Comparison of ENCODE assay signal across 1 cellular context in genomic region chr19:1438035-1438932, GRCh38.
A peak's percentile ranks its signal among the peaks of the same experiment; 100 is the strongest.
TF ChIP-seq lines count a peak whose summit lies in the region.

Gene RPS15 (plus strand): TSS chr19:1438396. CDS start chr19:1438426, 30 bp downstream.

TF ChIP-seq in HepG2, 621 proteins besides CTCF, POLR2A, EP300 and RAD21 (continued from another document and continues in another):
- peak; percentile 98 for TF ChIP-seq MXD3 (CRISPR knock-in tag; IDR thresholded peaks at IDR 0.05)
- TF ChIP-seq ZXDC (CRISPR knock-in tag; IDR thresholded peaks at IDR 0.05) = peak; percentile 99
- TF ChIP-seq MTA1 (CRISPR knock-in tag; IDR thresholded peaks at IDR 0.05; ENCODE audit: borderline replicate concordance) = peak; percentile 81
- peak; percentile 86; the same call in 1 of the 2 replicates for TF ChIP-seq ZNF138 (CRISPR knock-in tag; IDR thresholded peaks at IDR 0.05; ENCODE audit: low read depth)
- TF ChIP-seq ZNF660 (CRISPR knock-in tag; IDR thresholded peaks at IDR 0.05; ENCODE audit: borderline replicate concordance, low read depth) = 0 out of 2 replicates have a peak, but pooled peaks have one; percentile 44
- no peak for TF ChIP-seq TCF7 (IDR thresholded peaks at IDR 0.05; ENCODE audit: low read depth)
- TF ChIP-seq ZNF414 (CRISPR knock-in tag; IDR thresholded peaks at IDR 0.05) = peak; percentile 86; the same call in 1 of the 2 replicates
- peak; percentile 76 for TF ChIP-seq AGO1 (IDR thresholded peaks at IDR 0.05; ENCODE audit: low read depth, low read length, poor library complexity, severe bottlenecking)
- TF ChIP-seq ARHGAP35 (CRISPR knock-in tag; IDR thresholded peaks at IDR 0.05; ENCODE audit: borderline replicate concordance) = peak; percentile 89; the same call in 1 of the 2 replicates
- peak; percentile 84 for TF ChIP-seq HMGXB3 (CRISPR knock-in tag; IDR thresholded peaks at IDR 0.05; ENCODE audit: borderline replicate concordance)
- TF ChIP-seq HINFP (CRISPR knock-in tag; IDR thresholded peaks at IDR 0.05; ENCODE audit: low read depth) = peak; percentile 97
- 0 out of 2 replicates have a peak, but pooled peaks have one; percentile 50 for TF ChIP-seq SP140L (CRISPR knock-in tag; IDR thresholded peaks at IDR 0.05; ENCODE audit: borderline replicate concordance)
- TF ChIP-seq THYN1 (CRISPR knock-in tag; IDR thresholded peaks at IDR 0.05; ENCODE audit: borderline replicate concordance, low read depth) = no peak
- TF ChIP-seq GZF1 (CRISPR knock-in tag; IDR thresholded peaks at IDR 0.05) = peak; percentile 81; the same call in 1 of the 2 replicates
- peak; percentile 87 for TF ChIP-seq MIER2 (CRISPR knock-in tag; IDR thresholded peaks at IDR 0.05)
- peak; percentile 64; the same call in 1 of the 2 replicates for TF ChIP-seq ZNF253 (CRISPR knock-in tag; IDR thresholded peaks at IDR 0.05; ENCODE audit: borderline replicate concordance)
- peak; percentile 94; the same call in 1 of the 2 replicates for TF ChIP-seq GLI4 (CRISPR knock-in tag; IDR thresholded peaks at IDR 0.05; ENCODE audit: borderline replicate concordance)
- peak; percentile 96 for TF ChIP-seq ZNF670 (CRISPR knock-in tag; IDR thresholded peaks at IDR 0.05; ENCODE audit: borderline replicate concordance)
- 0 out of 2 replicates have a peak, but pooled peaks have one; percentile 35 for TF ChIP-seq ZNF20 (CRISPR knock-in tag; IDR thresholded peaks at IDR 0.05)
- peak; percentile 98 for TF ChIP-seq POLR2AphosphoS5 (IDR thresholded peaks at IDR 0.05; ENCODE audit: low read depth, low read length)
- no peak for TF ChIP-seq CENPX (CRISPR knock-in tag; IDR thresholded peaks at IDR 0.05)
- peak; percentile 79; the same call in 1 of the 2 replicates for TF ChIP-seq ZNF280B (CRISPR knock-in tag; IDR thresholded peaks at IDR 0.05; ENCODE audit: borderline replicate concordance)
- peak; percentile 99; the same call in 1 of the 2 replicates for TF ChIP-seq ZZZ3 (CRISPR knock-in tag; IDR thresholded peaks at IDR 0.05; ENCODE audit: borderline replicate concordance)
- TF ChIP-seq ZNF451 (CRISPR knock-in tag; IDR thresholded peaks at IDR 0.05) = 0 out of 2 replicates have a peak, but pooled peaks have one; percentile 55
- 0 out of 2 replicates have a peak, but pooled peaks have one; percentile 19 for TF ChIP-seq SOX13 (IDR thresholded peaks at IDR 0.05)
- TF ChIP-seq SOX13 (CRISPR knock-in tag; conservative IDR thresholded peaks at IDR 0.05 in 1 of 2, IDR thresholded peaks at IDR 0.05 in 1 of 2) = peak; percentile 74 to 85; a peak in 2 of 4 replicates
- TF ChIP-seq CBX1 (IDR thresholded peaks at IDR 0.05; ENCODE audit: low read depth) = peak; percentile 92
- TF ChIP-seq ZHX1 (CRISPR knock-in tag; IDR thresholded peaks at IDR 0.05; ENCODE audit: low read depth) = peak; percentile 61; the same call in 1 of the 2 replicates
- TF ChIP-seq BHLHE40 (IDR thresholded peaks at IDR 0.05; ENCODE audit: low read length) = peak; percentile 36
- TF ChIP-seq ZNF768 (CRISPR knock-in tag; IDR thresholded peaks at IDR 0.05) = peak; percentile 80
